Comparison of ENCODE assay signal across 2 cellular contexts in the genomic region with DNA sequence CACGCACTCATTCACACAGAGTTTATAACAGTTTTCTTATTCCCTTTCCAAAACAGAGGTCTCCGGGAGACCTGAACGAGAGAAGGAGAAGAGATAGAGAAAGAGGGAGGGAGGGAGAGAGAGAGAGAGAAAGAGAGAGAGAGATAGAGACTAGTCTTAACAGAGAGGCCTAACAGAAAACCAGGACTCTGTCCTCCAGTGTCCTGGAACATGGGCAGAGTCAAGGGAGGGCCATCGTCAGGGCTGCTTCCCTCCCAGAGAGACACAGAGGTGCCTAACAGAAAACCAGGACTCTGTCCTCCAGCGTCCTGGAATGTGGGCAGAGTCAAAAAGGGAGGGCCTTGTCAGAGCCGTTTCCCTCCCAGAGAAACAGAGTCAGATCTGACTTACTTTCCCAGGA.
TF ChIP-seq lines count a peak whose summit lies in the region.

No MANE protein-coding gene starts in this region.

TF ChIP-seq in GM23338, 12 proteins besides CTCF, POLR2A, EP300 and RAD21 (continues in another document):
- TF ChIP-seq EZH2phosphoT487 (IDR thresholded peaks at IDR 0.05; ENCODE audit: unreplicated experiment) (no peak), CREB1 (CRISPR knock-in tag; IDR thresholded peaks at IDR 0.05; ENCODE audit: low read depth) (no peak), STAT1 (IDR thresholded peaks at IDR 0.05; ENCODE audit: unreplicated experiment) (no peak), ZNF114 (CRISPR knock-in tag; IDR thresholded peaks at IDR 0.05) (no peak), EZH2 (IDR thresholded peaks at IDR 0.05; ENCODE audit: low read depth, unreplicated experiment) (no peak), NANOG (IDR thresholded peaks at IDR 0.05; ENCODE audit: borderline replicate concordance) (no peak), POLR2AphosphoS5 (IDR thresholded peaks at IDR 0.05; ENCODE audit: low read depth) (no peak)
- TF ChIP-seq, protein P1, sequence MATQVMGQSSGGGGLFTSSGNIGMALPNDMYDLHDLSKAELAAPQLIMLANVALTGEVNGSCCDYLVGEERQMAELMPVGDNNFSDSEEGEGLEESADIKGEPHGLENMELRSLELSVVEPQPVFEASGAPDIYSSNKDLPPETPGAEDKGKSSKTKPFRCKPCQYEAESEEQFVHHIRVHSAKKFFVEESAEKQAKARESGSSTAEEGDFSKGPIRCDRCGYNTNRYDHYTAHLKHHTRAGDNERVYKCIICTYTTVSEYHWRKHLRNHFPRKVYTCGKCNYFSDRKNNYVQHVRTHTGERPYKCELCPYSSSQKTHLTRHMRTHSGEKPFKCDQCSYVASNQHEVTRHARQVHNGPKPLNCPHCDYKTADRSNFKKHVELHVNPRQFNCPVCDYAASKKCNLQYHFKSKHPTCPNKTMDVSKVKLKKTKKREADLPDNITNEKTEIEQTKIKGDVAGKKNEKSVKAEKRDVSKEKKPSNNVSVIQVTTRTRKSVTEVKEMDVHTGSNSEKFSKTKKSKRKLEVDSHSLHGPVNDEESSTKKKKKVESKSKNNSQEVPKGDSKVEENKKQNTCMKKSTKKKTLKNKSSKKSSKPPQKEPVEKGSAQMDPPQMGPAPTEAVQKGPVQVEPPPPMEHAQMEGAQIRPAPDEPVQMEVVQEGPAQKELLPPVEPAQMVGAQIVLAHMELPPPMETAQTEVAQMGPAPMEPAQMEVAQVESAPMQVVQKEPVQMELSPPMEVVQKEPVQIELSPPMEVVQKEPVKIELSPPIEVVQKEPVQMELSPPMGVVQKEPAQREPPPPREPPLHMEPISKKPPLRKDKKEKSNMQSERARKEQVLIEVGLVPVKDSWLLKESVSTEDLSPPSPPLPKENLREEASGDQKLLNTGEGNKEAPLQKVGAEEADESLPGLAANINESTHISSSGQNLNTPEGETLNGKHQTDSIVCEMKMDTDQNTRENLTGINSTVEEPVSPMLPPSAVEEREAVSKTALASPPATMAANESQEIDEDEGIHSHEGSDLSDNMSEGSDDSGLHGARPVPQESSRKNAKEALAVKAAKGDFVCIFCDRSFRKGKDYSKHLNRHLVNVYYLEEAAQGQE (IDR thresholded peaks at IDR 0.05; ENCODE audit: unreplicated experiment): no peak
- TF ChIP-seq, protein P2, sequence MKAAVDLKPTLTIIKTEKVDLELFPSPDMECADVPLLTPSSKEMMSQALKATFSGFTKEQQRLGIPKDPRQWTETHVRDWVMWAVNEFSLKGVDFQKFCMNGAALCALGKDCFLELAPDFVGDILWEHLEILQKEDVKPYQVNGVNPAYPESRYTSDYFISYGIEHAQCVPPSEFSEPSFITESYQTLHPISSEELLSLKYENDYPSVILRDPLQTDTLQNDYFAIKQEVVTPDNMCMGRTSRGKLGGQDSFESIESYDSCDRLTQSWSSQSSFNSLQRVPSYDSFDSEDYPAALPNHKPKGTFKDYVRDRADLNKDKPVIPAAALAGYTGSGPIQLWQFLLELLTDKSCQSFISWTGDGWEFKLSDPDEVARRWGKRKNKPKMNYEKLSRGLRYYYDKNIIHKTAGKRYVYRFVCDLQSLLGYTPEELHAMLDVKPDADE (IDR thresholded peaks at IDR 0.05): no peak
- TF ChIP-seq, protein P3, sequence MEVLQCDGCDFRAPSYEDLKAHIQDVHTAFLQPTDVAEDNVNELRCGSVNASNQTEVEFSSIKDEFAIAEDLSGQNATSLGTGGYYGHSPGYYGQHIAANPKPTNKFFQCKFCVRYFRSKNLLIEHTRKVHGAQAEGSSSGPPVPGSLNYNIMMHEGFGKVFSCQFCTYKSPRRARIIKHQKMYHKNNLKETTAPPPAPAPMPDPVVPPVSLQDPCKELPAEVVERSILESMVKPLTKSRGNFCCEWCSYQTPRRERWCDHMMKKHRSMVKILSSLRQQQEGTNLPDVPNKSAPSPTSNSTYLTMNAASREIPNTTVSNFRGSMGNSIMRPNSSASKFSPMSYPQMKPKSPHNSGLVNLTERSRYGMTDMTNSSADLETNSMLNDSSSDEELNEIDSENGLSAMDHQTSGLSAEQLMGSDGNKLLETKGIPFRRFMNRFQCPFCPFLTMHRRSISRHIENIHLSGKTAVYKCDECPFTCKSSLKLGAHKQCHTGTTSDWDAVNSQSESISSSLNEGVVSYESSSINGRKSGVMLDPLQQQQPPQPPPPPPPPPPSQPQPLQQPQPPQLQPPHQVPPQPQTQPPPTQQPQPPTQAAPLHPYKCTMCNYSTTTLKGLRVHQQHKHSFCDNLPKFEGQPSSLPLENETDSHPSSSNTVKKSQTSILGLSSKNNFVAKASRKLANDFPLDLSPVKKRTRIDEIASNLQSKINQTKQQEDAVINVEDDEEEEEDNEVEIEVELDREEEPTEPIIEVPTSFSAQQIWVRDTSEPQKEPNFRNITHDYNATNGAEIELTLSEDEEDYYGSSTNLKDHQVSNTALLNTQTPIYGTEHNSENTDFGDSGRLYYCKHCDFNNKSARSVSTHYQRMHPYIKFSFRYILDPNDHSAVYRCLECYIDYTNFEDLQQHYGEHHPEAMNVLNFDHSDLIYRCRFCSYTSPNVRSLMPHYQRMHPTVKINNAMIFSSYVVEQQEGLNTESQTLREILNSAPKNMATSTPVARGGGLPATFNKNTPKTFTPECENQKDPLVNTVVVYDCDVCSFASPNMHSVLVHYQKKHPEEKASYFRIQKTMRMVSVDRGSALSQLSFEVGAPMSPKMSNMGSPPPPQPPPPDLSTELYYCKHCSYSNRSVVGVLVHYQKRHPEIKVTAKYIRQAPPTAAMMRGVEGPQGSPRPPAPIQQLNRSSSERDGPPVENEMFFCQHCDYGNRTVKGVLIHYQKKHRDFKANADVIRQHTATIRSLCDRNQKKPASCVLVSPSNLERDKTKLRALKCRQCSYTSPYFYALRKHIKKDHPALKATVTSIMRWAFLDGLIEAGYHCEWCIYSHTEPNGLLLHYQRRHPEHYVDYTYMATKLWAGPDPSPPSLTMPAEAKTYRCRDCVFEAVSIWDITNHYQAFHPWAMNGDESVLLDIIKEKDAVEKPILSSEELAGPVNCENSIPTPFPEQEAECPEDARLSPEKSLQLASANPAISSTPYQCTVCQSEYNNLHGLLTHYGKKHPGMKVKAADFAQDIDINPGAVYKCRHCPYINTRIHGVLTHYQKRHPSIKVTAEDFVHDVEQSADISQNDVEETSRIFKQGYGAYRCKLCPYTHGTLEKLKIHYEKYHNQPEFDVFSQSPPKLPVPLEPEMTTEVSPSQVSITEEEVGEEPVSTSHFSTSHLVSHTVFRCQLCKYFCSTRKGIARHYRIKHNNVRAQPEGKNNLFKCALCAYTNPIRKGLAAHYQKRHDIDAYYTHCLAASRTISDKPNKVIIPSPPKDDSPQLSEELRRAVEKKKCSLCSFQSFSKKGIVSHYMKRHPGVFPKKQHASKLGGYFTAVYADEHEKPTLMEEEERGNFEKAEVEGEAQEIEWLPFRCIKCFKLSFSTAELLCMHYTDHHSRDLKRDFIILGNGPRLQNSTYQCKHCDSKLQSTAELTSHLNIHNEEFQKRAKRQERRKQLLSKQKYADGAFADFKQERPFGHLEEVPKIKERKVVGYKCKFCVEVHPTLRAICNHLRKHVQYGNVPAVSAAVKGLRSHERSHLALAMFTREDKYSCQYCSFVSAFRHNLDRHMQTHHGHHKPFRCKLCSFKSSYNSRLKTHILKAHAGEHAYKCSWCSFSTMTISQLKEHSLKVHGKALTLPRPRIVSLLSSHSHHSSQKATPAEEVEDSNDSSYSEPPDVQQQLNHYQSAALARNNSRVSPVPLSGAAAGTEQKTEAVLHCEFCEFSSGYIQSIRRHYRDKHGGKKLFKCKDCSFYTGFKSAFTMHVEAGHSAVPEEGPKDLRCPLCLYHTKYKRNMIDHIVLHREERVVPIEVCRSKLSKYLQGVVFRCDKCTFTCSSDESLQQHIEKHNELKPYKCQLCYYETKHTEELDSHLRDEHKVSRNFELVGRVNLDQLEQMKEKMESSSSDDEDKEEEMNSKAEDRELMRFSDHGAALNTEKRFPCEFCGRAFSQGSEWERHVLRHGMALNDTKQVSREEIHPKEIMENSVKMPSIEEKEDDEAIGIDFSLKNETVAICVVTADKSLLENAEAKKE (CRISPR knock-in tag; IDR thresholded peaks at IDR 0.05): no peak

TF ChIP-seq in WTC11, 78 proteins besides CTCF, POLR2A, EP300 and RAD21:
- TF ChIP-seq, protein P4, sequence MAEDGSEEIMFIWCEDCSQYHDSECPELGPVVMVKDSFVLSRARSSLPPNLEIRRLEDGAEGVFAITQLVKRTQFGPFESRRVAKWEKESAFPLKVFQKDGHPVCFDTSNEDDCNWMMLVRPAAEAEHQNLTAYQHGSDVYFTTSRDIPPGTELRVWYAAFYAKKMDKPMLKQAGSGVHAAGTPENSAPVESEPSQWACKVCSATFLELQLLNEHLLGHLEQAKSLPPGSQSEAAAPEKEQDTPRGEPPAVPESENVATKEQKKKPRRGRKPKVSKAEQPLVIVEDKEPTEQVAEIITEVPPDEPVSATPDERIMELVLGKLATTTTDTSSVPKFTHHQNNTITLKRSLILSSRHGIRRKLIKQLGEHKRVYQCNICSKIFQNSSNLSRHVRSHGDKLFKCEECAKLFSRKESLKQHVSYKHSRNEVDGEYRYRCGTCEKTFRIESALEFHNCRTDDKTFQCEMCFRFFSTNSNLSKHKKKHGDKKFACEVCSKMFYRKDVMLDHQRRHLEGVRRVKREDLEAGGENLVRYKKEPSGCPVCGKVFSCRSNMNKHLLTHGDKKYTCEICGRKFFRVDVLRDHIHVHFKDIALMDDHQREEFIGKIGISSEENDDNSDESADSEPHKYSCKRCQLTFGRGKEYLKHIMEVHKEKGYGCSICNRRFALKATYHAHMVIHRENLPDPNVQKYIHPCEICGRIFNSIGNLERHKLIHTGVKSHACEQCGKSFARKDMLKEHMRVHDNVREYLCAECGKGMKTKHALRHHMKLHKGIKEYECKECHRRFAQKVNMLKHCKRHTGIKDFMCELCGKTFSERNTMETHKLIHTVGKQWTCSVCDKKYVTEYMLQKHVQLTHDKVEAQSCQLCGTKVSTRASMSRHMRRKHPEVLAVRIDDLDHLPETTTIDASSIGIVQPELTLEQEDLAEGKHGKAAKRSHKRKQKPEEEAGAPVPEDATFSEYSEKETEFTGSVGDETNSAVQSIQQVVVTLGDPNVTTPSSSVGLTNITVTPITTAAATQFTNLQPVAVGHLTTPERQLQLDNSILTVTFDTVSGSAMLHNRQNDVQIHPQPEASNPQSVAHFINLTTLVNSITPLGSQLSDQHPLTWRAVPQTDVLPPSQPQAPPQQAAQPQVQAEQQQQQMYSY (CRISPR knock-in tag; IDR thresholded peaks at IDR 0.05): peak; percentile 82
- TF ChIP-seq HMGA2 (CRISPR knock-in tag; IDR thresholded peaks at IDR 0.05): no peak
